In the genomic region with DNA sequence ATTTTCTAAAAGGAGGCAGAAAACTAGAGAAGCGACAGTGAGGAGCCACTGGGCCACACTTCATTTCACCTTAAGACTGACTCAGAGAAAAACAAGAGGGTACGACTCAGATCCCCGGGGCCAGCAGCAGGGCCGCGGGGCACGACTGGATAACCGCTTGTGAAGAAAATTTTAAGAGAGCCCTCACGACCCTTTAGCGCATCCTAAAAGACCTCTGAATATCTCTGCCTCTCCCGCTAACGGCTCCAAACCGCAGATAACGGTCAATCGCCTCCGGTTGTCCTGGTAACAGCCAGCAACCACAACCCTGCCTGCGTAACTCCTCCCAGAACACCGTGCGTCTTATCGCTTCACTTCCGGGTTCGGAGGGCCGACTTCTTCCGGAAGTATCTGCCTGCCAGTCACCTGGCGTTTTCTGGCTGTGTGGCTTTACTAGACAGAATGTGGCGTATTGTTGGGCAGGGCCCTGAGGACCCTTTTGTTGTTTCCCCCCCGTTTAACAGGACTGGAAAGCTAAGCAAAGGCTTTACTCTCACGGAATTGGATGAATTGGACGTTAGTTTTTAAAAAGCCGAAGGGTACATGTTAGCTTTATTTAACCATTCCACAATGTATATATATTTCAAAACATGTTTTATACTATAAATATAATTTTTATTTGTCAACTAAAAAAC, we compare ENCODE assay signal across 8 cellular contexts. TPM values are rescaled to one million over a fixed set of nuclear protein-coding genes. Genes with fewer than 3 reads are reported as not detected.
A peak's percentile ranks its signal among the peaks of the same experiment; 100 is the strongest.
DNase-seq lines count a peak whose midpoint lies in the region; ATAC-seq and TF ChIP-seq lines count a peak whose summit lies in the region.

No MANE protein-coding gene starts in this region.

- H3K27me3 Mint-ChIP-seq in endothelial cell (ENCODE audit: unreplicated experiment) (peaks cover 5% of the 10 kb centered on the region), mesothelial cell of epicardium (ENCODE audit: low read depth) (peaks cover 17% of the 10 kb centered on the region)

- H3K4me1 Mint-ChIP-seq in endothelial cell (ENCODE audit: unreplicated experiment), result peaks cover 14% of the 10 kb centered on the region
- peaks cover 25% of the 10 kb centered on the region for H3K4me1 Mint-ChIP-seq in mesothelial cell of epicardium

- in situ Hi-C loops in Caki2 (cut with HindIII; ENCODE audit: low pct_unique_long_range_greater_than_20kb, low sequenced_read_pairs), result no loop called here

- peak; percentile 100 for ATAC-seq in GM21390 (IDR thresholded peaks at IDR 0.05; ENCODE audit: unreplicated experiment)

- H3K27ac Mint-ChIP-seq in endothelial cell (ENCODE audit: unreplicated experiment), result peak overlapping the region; percentile 95
- H3K27ac Mint-ChIP-seq in mesothelial cell of epicardium, result peak overlapping the region; percentile 93

- TF ChIP-seq CTCF in endothelial cell (IDR thresholded peaks at IDR 0.05; ENCODE audit: unreplicated experiment), result no peak
- no peak for TF ChIP-seq CTCF in mesothelial cell of epicardium (IDR thresholded peaks at IDR 0.05; ENCODE audit: unreplicated experiment)

- H3K4me3 Mint-ChIP-seq in endothelial cell (ENCODE audit: unreplicated experiment) (peak overlapping the region; percentile 94), mesothelial cell of epicardium (peak overlapping the region; percentile 95)

- H3K36me3 Mint-ChIP-seq in endothelial cell (ENCODE audit: low read depth, unreplicated experiment) (peaks cover 7% of the 10 kb centered on the region), mesothelial cell of epicardium (peaks cover 7% of the 10 kb centered on the region)

- H3K9me3 Mint-ChIP-seq in endothelial cell (ENCODE audit: unreplicated experiment), result no peaks in the 10 kb centered on the region
- no peaks in the 10 kb centered on the region for H3K9me3 Mint-ChIP-seq in mesothelial cell of epicardium

- peak; percentile 95 for DNase-seq in Caki2 (ENCODE audit: low read depth)
- DNase-seq in HUDEP-2 (lab: John Stamatoyannopoulos, UW; ENCODE audit: unreplicated experiment in 76 of 76), result peak in 75 of 76 experiments; percentile 31 to 99 (median 95)
- DNase-seq in NOMO-1 treated with dmso at 0.1 percent for 144 hours (lab: John Stamatoyannopoulos, UW; ENCODE audit: unreplicated experiment), result peak; percentile 92
- peak; percentile 78 for DNase-seq in activated CD8-positive, alpha-beta memory T cell treated with anti-CD3 and anti-CD28 coated beads, Interleukin-2, amount 50 U/mL, for 1 hour (ENCODE audit: extremely low read depth)
- DNase-seq in endothelial cell (ENCODE audit: low spot score), result peak; percentile 80
- DNase-seq in mesothelial cell of epicardium (ENCODE audit: low spot score in 2 of 2, unreplicated experiment in 2 of 2), result peak; percentile 50 to 76
- DNase-seq in stimulated activated CD8-positive, alpha-beta memory T cell treated with anti-CD3 and anti-CD28 coated beads, Interleukin-15, amount 100 ng/mL, for 4 hours (ENCODE audit: low read depth in 2 of 2), result peak; percentile 79 to 88

RNA-seq across cellular contexts. Expression of a gene that starts 5.4 kb away (rescaled TPM):
- total RNA-seq in Caki2 (2014; rRNA removed; shearing (Covaris generic); ENCODE audit: low replicate concordance), result 15.3 and 27.9 TPM in 2 replicates
- total RNA-seq in endothelial cell (ENCODE audit: unreplicated experiment) (3.1 TPM), mesothelial cell of epicardium (4.5 to 5.5 TPM (median 4.8 TPM) in 3 replicates)

Comparison
In these comparisons a context has a peak if more than half of its experiments do, and no peak if none do; other contexts are left out.
1. Peak in every context shown above with its lines: DNase-seq and ATAC-seq.